In genomic region chr9:121350993-121351561, GRCh38 we compare ENCODE assay signal across 8 cellular contexts. TPM values are rescaled to one million over a fixed set of nuclear protein-coding genes. Genes with fewer than 3 reads are reported as not detected.
A peak's percentile ranks its signal among the peaks of the same experiment; 100 is the strongest.
DNase-seq lines count a peak whose midpoint lies in the region; ATAC-seq and TF ChIP-seq lines count a peak whose summit lies in the region.

No MANE protein-coding gene starts in this region.

- no peak for TF ChIP-seq CTCF in cardiac fibroblast (IDR thresholded peaks at IDR 0.05; ENCODE audit: low read depth, low read length)
- no peak for TF ChIP-seq CTCF in upper lobe of right lung (IDR thresholded peaks at IDR 0.05)

- DNase-seq in AG08396 (ENCODE audit: low spot score) (peak; percentile 59), NCI-H1694 (lab: John Stamatoyannopoulos, UW) (peak; percentile 42), cardiac fibroblast (ENCODE audit: low read depth in 2 of 2) (peak; percentile 96 to 97), left lobe of liver (ENCODE audit: low spot score) (no peak), upper lobe of right lung (no peak), ecto neural progenitor cell (ENCODE audit: low spot score) (no peak)

- H3K4me3 ChIP-seq in cardiac fibroblast (replicated peaks in 1 of 2; ENCODE audit: low read depth in 2 of 2, low read length in 2 of 2): no peak overlapping the region
- H3K4me3 ChIP-seq in upper lobe of right lung: no peak overlapping the region

- H3K9me3 ChIP-seq in upper lobe of right lung: no peaks in the 10 kb centered on the region

- H3K27ac ChIP-seq in upper lobe of right lung: peak overlapping the region; percentile 56

- peaks cover 98% of the 10 kb centered on the region for H3K36me3 ChIP-seq in upper lobe of right lung

- ATAC-seq in left lobe of liver (peak; percentile 43), upper lobe of right lung (peak; percentile 73), GM19328 (IDR thresholded peaks at IDR 0.05; ENCODE audit: unreplicated experiment) (no peak), HG03097 (IDR thresholded peaks at IDR 0.05; ENCODE audit: low FRiP score, unreplicated experiment) (no peak)

- intact Hi-C loops in upper lobe of right lung (cut with DNase I): no loop called here

- no peaks in the 10 kb centered on the region for H3K27me3 ChIP-seq in upper lobe of right lung

- peaks cover 78% of the 10 kb centered on the region for H3K4me1 ChIP-seq in upper lobe of right lung

RNA-seq across cellular contexts. Expression of gene STOM, which starts 19.0 kb away (rescaled TPM):
- total RNA-seq in left lobe of liver: 217 TPM
- total RNA-seq in upper lobe of right lung: 595 TPM

Comparison
In these comparisons a context has a peak if more than half of its experiments do, and no peak if none do; other contexts are left out.
1. DNase-seq: peak in AG08396 (single experiment), NCI-H1694 (single experiment) and cardiac fibroblast (2 of 2); none in left lobe of liver (single experiment), upper lobe of right lung (single experiment) and ecto neural progenitor cell (single experiment).
2. ATAC-seq: peak in left lobe of liver (single experiment) and upper lobe of right lung (single experiment); none in GM19328 (single experiment) and HG03097 (single experiment).